Comparison of ENCODE assay signal across 15 cellular contexts in genomic region chr5:52010430-52010829, GRCh38.
DNase-seq lines count a peak whose midpoint lies in the region; ATAC-seq, FAIRE-seq and TF ChIP-seq lines count a peak whose summit lies in the region.
"Had no signal": no experiment of that assay in that cellular context is flagged by ENCODE, and none has a peak within 500 bp of the region (broad histone marks: within the 10 kb centered on the region; RNA-seq: fewer than 3 reads in every experiment).

No MANE protein-coding gene starts in this region.

- H3K27ac ChIP-seq in pancreas (no peak overlapping the region), mesendoderm (ENCODE audit: low read depth, low read length) (no peak overlapping the region), left lung (no peak overlapping the region)
- H3K27ac ChIP-seq: SK-N-MC had no signal

- 71 to 76% methylated on average over 2 of the region's 2 CpGs for WGBS in pancreas, 2 donors
- no CpG with 5 or more reads among the region's 2 CpGs for WGBS in mesendoderm (ENCODE audit: extremely low coverage, insufficient coverage, low lambda C conversion rate)

- H3K36me3 ChIP-seq in pancreas (no peaks in the 10 kb centered on the region), mesendoderm (ENCODE audit: control insufficient read depth, insufficient read depth, low read length) (no peaks in the 10 kb centered on the region), left lung (no peaks in the 10 kb centered on the region)
- H3K36me3 ChIP-seq: HAP-1 had no signal

- DNase-seq in NCI-H1105 treated with DMSO at 0.1 percent for 48 hours (lab: John Stamatoyannopoulos, UW) (peak; percentile 97), NCI-H187 treated with DMSO at 0.1 percent for 48 hours (lab: John Stamatoyannopoulos, UW) (peak; percentile 51), NCI-H69 (lab: John Stamatoyannopoulos, UW) (peak; percentile 88), pancreas (no peak), cerebellar cortex (ENCODE audit: low spot score) (no peak), mesendoderm (no peak), left lung (no peak)
- DNase-seq: Calu3; CD4-positive, alpha-beta T cell; MV-4-11; NCI-H2171; NCI-H524; T-helper 1 cell had no signal

- H4K8ac ChIP-seq in mesendoderm (ENCODE audit: low read depth, low read length), result no peak overlapping the region

- no peak overlapping the region for H3K23ac ChIP-seq in mesendoderm (ENCODE audit: low read length)

- no peak overlapping the region for H2BK5ac ChIP-seq in mesendoderm (ENCODE audit: low read length)

- H3K27me3 ChIP-seq in pancreas, result no peaks in the 10 kb centered on the region
- no peaks in the 10 kb centered on the region for H3K27me3 ChIP-seq in mesendoderm (ENCODE audit: insufficient read depth, low read length, poor library complexity)
- H3K27me3 ChIP-seq in left lung, result no peaks in the 10 kb centered on the region

- H2BK15ac ChIP-seq in mesendoderm (replicated peaks; ENCODE audit: low read depth), result no peak overlapping the region

- H3K79me2 ChIP-seq in mesendoderm (ENCODE audit: control insufficient read depth, insufficient read depth, low read length), result no peaks in the 10 kb centered on the region

- H3K79me1 ChIP-seq in mesendoderm (ENCODE audit: low read length), result no peaks in the 10 kb centered on the region

- H3K18ac ChIP-seq in mesendoderm (ENCODE audit: low read length), result no peak overlapping the region

- no peak overlapping the region for H3K4me2 ChIP-seq in mesendoderm (ENCODE audit: low read length)

- H3K9me3 ChIP-seq in pancreas (no peaks in the 10 kb centered on the region), left lung (no peaks in the 10 kb centered on the region)
- H3K9me3 ChIP-seq: HAP-1 had no signal

- no peak for TF ChIP-seq CTCF in pancreas (IDR thresholded peaks at IDR 0.05)
- no peak for TF ChIP-seq CTCF in left lung (IDR thresholded peaks at IDR 0.05)

- H2AK5ac ChIP-seq in mesendoderm (ENCODE audit: low read length), result no peak overlapping the region

- H3K4me3 ChIP-seq in pancreas, result no peak overlapping the region
- H3K4me3 ChIP-seq in mesendoderm (ENCODE audit: low read length), result no peak overlapping the region
- H3K4me3 ChIP-seq in left lung, result no peak overlapping the region
- H3K4me3 ChIP-seq: HAP-1, SK-N-MC had no signal

- H3K9ac ChIP-seq in mesendoderm (ENCODE audit: low read length), result no peak overlapping the region

- H2BK120ac ChIP-seq in mesendoderm (ENCODE audit: low read depth, low read length), result no peak overlapping the region

- H3K4ac ChIP-seq in mesendoderm (ENCODE audit: low read depth, low read length), result no peak overlapping the region

- intact Hi-C loops in pancreas (cut with DNase I) (no loop called here), left lung (cut with DNase I) (no loop called here)

- no peak overlapping the region for H3K56ac ChIP-seq in mesendoderm (ENCODE audit: low read length)

- H3K4me1 ChIP-seq in pancreas, result no peaks in the 10 kb centered on the region
- no peaks in the 10 kb centered on the region for H3K4me1 ChIP-seq in mesendoderm (ENCODE audit: control insufficient read depth, low read depth, low read length)
- H3K4me1 ChIP-seq in left lung, result no peaks in the 10 kb centered on the region

- FAIRE-seq in pancreas (lab: Jason Lieb, UNC), result no peak

- H4K5ac ChIP-seq in mesendoderm (ENCODE audit: low read length), result no peak overlapping the region

- ATAC-seq in pancreas (peak in 3 of 4 donors; percentile 16 to 85 (median 78)), left lung (no peak)

Comparison
In these comparisons a context has a peak if more than half of its experiments do, and no peak if none do; other contexts are left out.
1. DNase-seq: peak in NCI-H1105 treated with DMSO at 0.1 percent for 48 hours (single experiment), NCI-H187 treated with DMSO at 0.1 percent for 48 hours (single experiment) and NCI-H69 (single experiment); none in pancreas (0 of 6), cerebellar cortex (single experiment), mesendoderm (single experiment) and left lung (0 of 2).